1 cellular context compared by ENCODE assay signal in genomic region chr13:39820606-39821005, GRCh38.
TF ChIP-seq lines count a peak whose summit lies in the region.

No MANE protein-coding gene starts in this region.

TF ChIP-seq in GM23338, 12 proteins besides CTCF, POLR2A, EP300 and RAD21 (continued from another document):
- no peak for TF ChIP-seq REST (IDR thresholded peaks at IDR 0.05; ENCODE audit: unreplicated experiment)
- TF ChIP-seq ETS1 (IDR thresholded peaks at IDR 0.05): no peak
